Comparison of ENCODE assay signal across 3 cellular contexts in the genomic region with DNA sequence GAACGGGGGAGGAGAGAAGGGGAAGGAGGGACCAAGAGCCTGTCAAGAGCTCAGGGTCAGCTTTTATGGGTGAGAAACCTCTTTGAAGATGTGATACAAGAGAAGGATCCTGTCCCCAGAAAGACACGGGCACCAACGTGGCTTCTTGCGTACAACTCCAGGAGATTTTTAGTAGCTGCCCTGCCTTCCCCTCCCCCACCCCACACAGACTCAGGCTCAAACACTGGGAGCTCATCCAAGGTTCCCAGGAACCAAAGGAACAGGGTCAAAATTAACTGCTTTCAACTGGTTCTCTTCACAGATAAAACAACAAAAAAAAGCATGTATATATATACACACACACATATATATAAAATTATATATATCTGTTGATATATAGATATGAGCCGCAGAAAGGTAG.
TF ChIP-seq lines count a peak whose summit lies in the region.

No MANE protein-coding gene starts in this region.

TF ChIP-seq in liver, 16 proteins besides CTCF, POLR2A, EP300 and RAD21 (continued from another document):
- TF ChIP-seq, protein P1, sequence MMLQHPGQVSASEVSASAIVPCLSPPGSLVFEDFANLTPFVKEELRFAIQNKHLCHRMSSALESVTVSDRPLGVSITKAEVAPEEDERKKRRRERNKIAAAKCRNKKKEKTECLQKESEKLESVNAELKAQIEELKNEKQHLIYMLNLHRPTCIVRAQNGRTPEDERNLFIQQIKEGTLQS (IDR thresholded peaks at IDR 0.05): no peak
- TF ChIP-seq RXRA (IDR thresholded peaks at IDR 0.05) (peak in 1 of 2 donors; percentile 53), HNF4A (conservative IDR thresholded peaks at IDR 0.05) (peak; percentile 18 to 39)
TF ChIP-seq in liver: peak in this region for 2.

TF ChIP-seq in HepG2, 621 proteins besides CTCF, POLR2A, EP300 and RAD21:
- TF ChIP-seq, protein P2, sequence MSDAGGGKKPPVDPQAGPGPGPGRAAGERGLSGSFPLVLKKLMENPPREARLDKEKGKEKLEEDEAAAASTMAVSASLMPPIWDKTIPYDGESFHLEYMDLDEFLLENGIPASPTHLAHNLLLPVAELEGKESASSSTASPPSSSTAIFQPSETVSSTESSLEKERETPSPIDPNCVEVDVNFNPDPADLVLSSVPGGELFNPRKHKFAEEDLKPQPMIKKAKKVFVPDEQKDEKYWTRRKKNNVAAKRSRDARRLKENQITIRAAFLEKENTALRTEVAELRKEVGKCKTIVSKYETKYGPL (CRISPR knock-in tag; IDR thresholded peaks at IDR 0.05): no peak

TF ChIP-seq in GM12891, 5 proteins besides CTCF, POLR2A, EP300 and RAD21 (continued from another document):
- no peak for TF ChIP-seq POU2F2 (IDR thresholded peaks at IDR 0.05; ENCODE audit: low read depth, low read length)
- no peak for TF ChIP-seq POLR2AphosphoS5 (IDR thresholded peaks at IDR 0.05; ENCODE audit: low read depth, low read length)
- no peak for TF ChIP-seq SPI1 (IDR thresholded peaks at IDR 0.05; ENCODE audit: low read depth, low read length)
